In genomic region chr7:5218564-5219360, GRCh38 we compare ENCODE assay signal across 8 cellular contexts. TPM values are rescaled to one million over a fixed set of nuclear protein-coding genes. Genes with fewer than 3 reads are reported as not detected.
A peak's percentile ranks its signal among the peaks of the same experiment; 100 is the strongest.
DNase-seq lines count a peak whose midpoint lies in the region; ATAC-seq and TF ChIP-seq lines count a peak whose summit lies in the region.

No MANE protein-coding gene starts in this region.

- H3K27me3 ChIP-seq in lower lobe of right lung (ENCODE audit: low read depth) (no peaks in the 10 kb centered on the region), colonic mucosa (no peaks in the 10 kb centered on the region)

- H3K4me3 ChIP-seq in lower lobe of right lung (no peak overlapping the region), colonic mucosa (no peak overlapping the region)

- ATAC-seq in GM18520 (IDR thresholded peaks at IDR 0.05; ENCODE audit: unreplicated experiment): peak; percentile 79
- peak; percentile 89 for ATAC-seq in GM21825 (IDR thresholded peaks at IDR 0.05; ENCODE audit: unreplicated experiment)
- ATAC-seq in lower lobe of right lung: peak; percentile 18 to 60

- in situ Hi-C loops in G401 (cut with HindIII; ENCODE audit: low sequenced_read_pairs): no loop called here

- H3K36me3 ChIP-seq in lower lobe of right lung: peaks cover 96% of the 10 kb centered on the region
- H3K36me3 ChIP-seq in colonic mucosa: peaks cover 23% of the 10 kb centered on the region

- H3K9me3 ChIP-seq in lower lobe of right lung (no peaks in the 10 kb centered on the region), colonic mucosa (no peaks in the 10 kb centered on the region)

- DNase-seq in MV-4-11 (lab: John Stamatoyannopoulos, UW) (peak; percentile 97), lower lobe of right lung (peak; percentile 69), 8988T (no peak), NK-92 (lab: John Stamatoyannopoulos, UW; ENCODE audit: unreplicated experiment) (no peak), G401 (ENCODE audit: low spot score) (no peak), colonic mucosa (no peak)

- H3K4me1 ChIP-seq in lower lobe of right lung: peaks cover 10% of the 10 kb centered on the region
- no peaks in the 10 kb centered on the region for H3K4me1 ChIP-seq in colonic mucosa

- TF ChIP-seq CTCF in lower lobe of right lung (IDR thresholded peaks at IDR 0.05) (no peak), colonic mucosa (IDR thresholded peaks at IDR 0.05) (no peak)

- H3K27ac ChIP-seq in lower lobe of right lung: peak overlapping the region; percentile 6
- H3K27ac ChIP-seq in colonic mucosa: no peak overlapping the region

- intact Hi-C loops in lower lobe of right lung (cut with DNase I): no loop called here
- intact Hi-C loops in colonic mucosa (cut with DNase I): no loop called here

- H3K9ac ChIP-seq in colonic mucosa (ENCODE audit: low read depth in 2 of 2, low read length in 2 of 2): no peak overlapping the region

RNA-seq across cellular contexts. Expression of gene WIPI2, which starts 28.7 kb away (rescaled TPM):
- total RNA-seq in lower lobe of right lung (59.8 TPM), colonic mucosa (10 to 100 TPM; 43.7 to 47.4 TPM)
- total RNA-seq in G401 (2014; rRNA removed; shearing (Covaris generic)): 76.5 and 86.5 TPM in 2 replicates

Comparison
In these comparisons a context has a peak if more than half of its experiments do, and no peak if none do; other contexts are left out.
1. ATAC-seq: peak in every context shown above with its lines; median percentile 89 in GM21825; 79 in GM18520; 39 in lower lobe of right lung.
2. DNase-seq: peak in MV-4-11 (single experiment) and lower lobe of right lung (single experiment); none in 8988T (single experiment), NK-92 (single experiment), G401 (single experiment) and colonic mucosa (single experiment).